Comparison of ENCODE assay signal across 9 cellular contexts in genomic region chr17:40304866-40305265, GRCh38. TPM values are rescaled to one million over a fixed set of nuclear protein-coding genes. Genes with fewer than 3 reads are reported as not detected.
A peak's percentile ranks its signal among the peaks of the same experiment; 100 is the strongest.
DNase-seq lines count a peak whose midpoint lies in the region; ATAC-seq, FAIRE-seq and TF ChIP-seq lines count a peak whose summit lies in the region.
"Not testable (repeated sequence)": the region's sequence is repeated elsewhere in the genome, so short reads cannot be mapped to it uniquely, and the experiment has no call there.
"Had no signal": no experiment of that assay in that cellular context is flagged by ENCODE, and none has a peak within 500 bp of the region (broad histone marks: within the 10 kb centered on the region; RNA-seq: fewer than 3 reads in every experiment).

No MANE protein-coding gene starts in this region.

- H2AFZ ChIP-seq in K562 (ENCODE audit: low read depth, low read length), result not testable (repeated sequence)

- not testable (repeated sequence) for ATAC-seq in K562, gastrocnemius medialis

- intact Hi-C loops in K562 (cut with micrococcal nuclease), result loop anchor here (5.0 to 10.0 kb wide), 2 partner anchors 37 to 230 kb away; no protein-coding TSS in a partner anchor
- intact Hi-C loops in left ventricle myocardium inferior (cut with micrococcal nuclease), result loop anchor here (5.0 kb wide), 1 partner anchor 47 kb away; no protein-coding TSS in a partner anchor
- intact Hi-C loops in gastrocnemius medialis (cut with DNase I; ENCODE audit: low total_unique reads), result loop anchor here (5.0 kb wide), 1 partner anchor 227 kb away; no protein-coding TSS in a partner anchor
- intact Hi-C loops in thyroid gland (cut with DNase I), result loop anchor here (10.0 kb wide), 1 partner anchor 110 kb away; the partner anchor contains the start of gene TOP2A

- BruUV-seq in K562 (replicated peaks; lab: Mats Ljungman, UMichigan), result not testable (repeated sequence)

- WGBS in K562 (ENCODE audit: insufficient coverage, low coverage, missing lambda C conversion rate), result 96% methylated on average over 5 of the region's 5 CpGs
- 94 to 95% methylated on average over 5 of the region's 5 CpGs for WGBS in thyroid gland, 2 donors

- CTCF ChIA-PET in K562 (lab: Yijun Ruan, JAX; ENCODE audit: low intra/inter-chr PET ratio), result interaction anchor here (1.4 kb wide), 1 partner anchor 17 kb away, joined by 3 read pairs; the partner anchor contains the start of gene CDC6

- not testable (repeated sequence) for TF ChIP-seq EP300 in K562 (IDR thresholded peaks at IDR 0.05; ENCODE audit: low read length)

- not testable (repeated sequence) for TF ChIP-seq POLR2A in K562 (conservative IDR thresholded peaks at IDR 0.05); gastrocnemius medialis (IDR thresholded peaks at IDR 0.05); thyroid gland (IDR thresholded peaks at IDR 0.05)

- H3K27ac Mint-ChIP-seq in HFFc6, result peak overlapping the region; percentile 73
- H3K27ac Mint-ChIP-seq in nephron, result peak overlapping the region in 2 of 3 experiments; percentile 78 to 87

- FAIRE-seq in K562 (lab: Jason Lieb, UNC), result not testable (repeated sequence)

- not testable (repeated sequence) for H3K9me3 ChIP-seq in SK-N-MC (ENCODE audit: low read depth, low read length); K562 (replicated peaks; ENCODE audit: control insufficient read depth, insufficient read depth, low read depth, low read length); left ventricle myocardium inferior (replicated peaks); gastrocnemius medialis; thyroid gland

- not testable (repeated sequence) for TF ChIP-seq CTCF in HFFc6 (IDR thresholded peaks at IDR 0.05); K562 (IDR thresholded peaks at IDR 0.05 in 2 of 3, conservative IDR thresholded peaks at IDR 0.05 in 1 of 3; ENCODE audit: insufficient read depth in 2 of 3, low read depth in 1 of 3, low read length in 3 of 3); left ventricle myocardium inferior (IDR thresholded peaks at IDR 0.05; ENCODE audit: borderline replicate concordance); nephron (IDR thresholded peaks at IDR 0.05; ENCODE audit: unreplicated experiment in 3 of 3); gastrocnemius medialis (IDR thresholded peaks at IDR 0.05 in 4 of 5, conservative IDR thresholded peaks at IDR 0.05 in 1 of 5); thyroid gland (IDR thresholded peaks at IDR 0.05)

- H3K27me3 ChIP-seq in K562 (ENCODE audit: control insufficient read depth in 2 of 2, insufficient read depth in 2 of 2, low read length in 2 of 2); left ventricle myocardium inferior (ENCODE audit: low read depth); gastrocnemius medialis; thyroid gland: not testable (repeated sequence)

- H3K4me1 ChIP-seq in K562 (replicated peaks in 1 of 2; ENCODE audit: control insufficient read depth in 2 of 2, insufficient read depth in 2 of 2, low read length in 2 of 2) (peaks cover 31 to 39% of the 10 kb centered on the region in 2 experiments), left ventricle myocardium inferior (peaks cover 66% of the 10 kb centered on the region), gastrocnemius medialis (peaks cover 41 to 53% of the 10 kb centered on the region in 2 donors), thyroid gland (peaks cover 27 to 61% of the 10 kb centered on the region in 2 donors)

- H3K36me3 ChIP-seq in SK-N-MC (ENCODE audit: insufficient read depth, low read length) (peaks cover 31% of the 10 kb centered on the region), K562 (ENCODE audit: control insufficient read depth, insufficient read depth, low read length) (peaks cover 50% of the 10 kb centered on the region)
- H3K36me3 ChIP-seq in left ventricle myocardium inferior, gastrocnemius medialis, thyroid gland: not testable (repeated sequence)

- TF ChIP-seq RAD21 in K562 (CRISPR knock-in tag; conservative IDR thresholded peaks at IDR 0.05 in 1 of 2, IDR thresholded peaks at IDR 0.05 in 1 of 2), result not testable (repeated sequence)

- H3K27ac ChIP-seq in SK-N-MC (peak overlapping the region; percentile 83), left ventricle myocardium inferior (replicated peaks) (peak overlapping the region; percentile 25), gastrocnemius medialis (peak overlapping the region in 3 of 4 donors; percentile 78 to 87 (median 82)), thyroid gland (peak overlapping the region; percentile 32 to 57 (median 40))
- H3K27ac ChIP-seq in K562 (ENCODE audit: extremely low read depth, low read depth, low read length), result not testable (repeated sequence)

- in situ Hi-C loops in K562 (cut with MboI), result loop anchor here (5.0 kb wide), 1 partner anchor 47 kb away; no protein-coding TSS in a partner anchor
- in situ Hi-C loops in gastrocnemius medialis (cut with MboI; ENCODE audit: low sequenced_read_pairs in 4 of 4), result loop anchor here (5.0 to 10.0 kb wide), 3 partner anchors 47 to 110 kb away; partner anchors contain the start of gene TOP2A (in 1 of the 4)

- H3K9me1 ChIP-seq in K562 (ENCODE audit: control insufficient read depth, insufficient read depth, low read length), result not testable (repeated sequence)

- H3K4me3 ChIP-seq in SK-N-MC; K562; left ventricle myocardium inferior; gastrocnemius medialis; thyroid gland (replicated peaks in 1 of 3): not testable (repeated sequence)

- 0 out of 2 replicates have a peak overlapping the region, but pooled peaks have one; percentile 50 for H3K4me3 Mint-ChIP-seq in HFFc6
- H3K4me3 Mint-ChIP-seq in nephron, result not testable (repeated sequence)

- POLR2A ChIA-PET in K562 (lab: Yijun Ruan, JAX), result interaction anchor here (0.6 to 2.0 kb wide), 4 partner anchors 15 to 39 kb away, joined by 3 to 7 read pairs (median 4); no protein-coding TSS in a partner anchor

- H3K4me2 ChIP-seq in K562 (ENCODE audit: insufficient read depth, low read length), result not testable (repeated sequence)

- not testable (repeated sequence) for H4K20me1 ChIP-seq in K562 (replicated peaks; ENCODE audit: control insufficient read depth, insufficient read depth, low read length)

- not testable (repeated sequence) for H3K36me3 Mint-ChIP-seq in HFFc6 (ENCODE audit: low read depth); nephron (ENCODE audit: low read depth)

- DNase-seq in HFFc6; SK-N-MC (ENCODE audit: low read depth, low spot score); K562 (ENCODE audit: extremely low read depth in 1 of 4, low spot score in 3 of 4); left ventricle myocardium inferior; gastrocnemius medialis; thyroid gland: not testable (repeated sequence)

- not testable (repeated sequence) for H3K27me3 Mint-ChIP-seq in HFFc6 (ENCODE audit: insufficient read depth); nephron (ENCODE audit: low read depth)

- not testable (repeated sequence) for H3K9me3 Mint-ChIP-seq in HFFc6, nephron

- H3K4me1 Mint-ChIP-seq in HFFc6 (ENCODE audit: low read depth) (peaks cover 33% of the 10 kb centered on the region), nephron (peaks cover 34% of the 10 kb centered on the region)

- not testable (repeated sequence) for H3K79me2 ChIP-seq in K562 (ENCODE audit: control insufficient read depth, insufficient read depth, low read length)

- H3K9ac ChIP-seq in SK-N-MC (ENCODE audit: insufficient read length); K562 (ENCODE audit: insufficient read depth in 1 of 2, low read depth in 2 of 2, low read length in 2 of 2): not testable (repeated sequence)

RNA-seq across cellular contexts. Expression of gene RARA, which starts 4.1 kb away (rescaled TPM):
- 10 to 100 TPM; 27.1 to 32.2 (median 28.8) TPM for total RNA-seq in HFFc6 (2021; fragmentation: NEBNext Ultra II Directional; extraction: Animal tissue kit (Norgen Biotek cat#: 25700))
- total RNA-seq in K562 (2011; cell fraction: chromatin; rRNA removed; ENCODE audit: low replicate concordance), result 7.6 and 15.2 TPM in 2 replicates
- total RNA-seq in K562 (2011; cell fraction: nucleolus; rRNA removed), result 9.7 and 10.0 TPM in 2 replicates
- total RNA-seq in K562 (2011; cell fraction: nucleoplasm; rRNA removed), result 5.5 and 6.0 TPM in 2 replicates
- 13.6 and 18.7 TPM in 2 replicates for total RNA-seq in K562 (2014; rRNA removed)
- 5.0 and 7.5 TPM in 2 replicates for total RNA-seq in K562 (2014; rRNA removed; fragmentation: Illumina TruSeq; extraction: Trizol)
- total RNA-seq in K562 (2015; rRNA removed; fragmentation: Illumina TruSeq; extraction: Trizol), result 7.9 and 8.3 TPM in 2 replicates
- total RNA-seq in K562 (2021), result 26.2 and 28.0 TPM in 2 replicates
- polyA plus RNA-seq in K562 (2011; rRNA removed), result 2.7 and 3.5 TPM in 2 replicates
- polyA plus RNA-seq in K562 (2011; cell fraction: cytosol; rRNA removed), result 1.4 and 4.5 TPM in 2 replicates
- 4.6 and 15.6 TPM in 2 replicates for polyA plus RNA-seq in K562 (2011; cell fraction: nucleus; rRNA removed)
- 16.2 and 25.9 TPM in 2 replicates for polyA plus RNA-seq in K562 (2012)
- 24.2 and 25.2 TPM in 2 replicates for polyA plus RNA-seq in K562 (2014; fragmentation: Illumina TruSeq; extraction: Trizol)
- under 1 TPM; 0.10 TPM for polyA plus RNA-seq in K562 (2014; fragmentation: Nextera tagmentation; extraction: Ambion mirVana)
- polyA plus RNA-seq in K562 (2014; rRNA removed), result 12.2 and 13.0 TPM in 2 replicates
- polyA minus RNA-seq in K562 (2011; rRNA and poly(A)+ RNA removed), result 2.8 and 4.2 TPM in 2 replicates
- 9.2 and 9.8 TPM in 2 replicates for polyA minus RNA-seq in K562 (2011; cell fraction: cytosol; rRNA and poly(A)+ RNA removed)
- 3.9 and 4.2 TPM in 2 replicates for polyA minus RNA-seq in K562 (2011; cell fraction: nucleus; rRNA and poly(A)+ RNA removed)
- 17.1 TPM for total RNA-seq in left ventricle myocardium inferior
- total RNA-seq in gastrocnemius medialis, result 10 to 100 TPM; 20.3 to 67.0 (median 48.4) TPM
- total RNA-seq in thyroid gland, result 10 to 100 TPM; 20.0 to 60.9 (median 35.2) TPM

RNA-seq across cellular contexts. Expression of gene CDC6, which starts 17.2 kb away (rescaled TPM):
- total RNA-seq in HFFc6 (2021; fragmentation: NEBNext Ultra II Directional; extraction: Animal tissue kit (Norgen Biotek cat#: 25700)), result 10 to 100 TPM; 16.9 to 36.0 (median 31.5) TPM
- total RNA-seq in K562 (2011; cell fraction: chromatin; rRNA removed; ENCODE audit: low replicate concordance), result 102 and 166 TPM in 2 replicates
- 52.6 and 55.5 TPM in 2 replicates for total RNA-seq in K562 (2011; cell fraction: nucleolus; rRNA removed)
- 82.0 and 95.0 TPM in 2 replicates for total RNA-seq in K562 (2011; cell fraction: nucleoplasm; rRNA removed)
- total RNA-seq in K562 (2014; rRNA removed) (67.4 and 78.9 TPM in 2 replicates), K562 (2014; rRNA removed; fragmentation: Illumina TruSeq; extraction: Trizol) (119 and 133 TPM in 2 replicates), K562 (2015; rRNA removed; fragmentation: Illumina TruSeq; extraction: Trizol) (110 and 112 TPM in 2 replicates), K562 (2021) (121 and 126 TPM in 2 replicates), left ventricle myocardium inferior (0.55 TPM), gastrocnemius medialis (under 1 TPM in 3 of 4 donors, not detected in 1; 0.27 to 0.75 (median 0.66) TPM), thyroid gland (1 to 10 TPM in 1 of 4 donors, under 1 TPM in 3; 0.63 to 5.2 (median 0.79) TPM)
- polyA plus RNA-seq in K562 (2011; rRNA removed) (63.3 and 106 TPM in 2 replicates), K562 (2014; fragmentation: Illumina TruSeq; extraction: Trizol) (141 and 150 TPM in 2 replicates), K562 (2014; fragmentation: Nextera tagmentation; extraction: Ambion mirVana) (10 to 100 TPM; 29.6 to 55.0 TPM), K562 (2014; rRNA removed) (70.5 and 73.4 TPM in 2 replicates)
- polyA plus RNA-seq in K562 (2011; cell fraction: cytosol; rRNA removed), result 26.5 and 34.3 TPM in 2 replicates
- polyA plus RNA-seq in K562 (2011; cell fraction: nucleus; rRNA removed), result 33.5 and 41.3 TPM in 2 replicates
- polyA plus RNA-seq in K562 (2012), result 67.6 and 73.5 TPM in 2 replicates
- polyA minus RNA-seq in K562 (2011; rRNA and poly(A)+ RNA removed), result 64.2 and 81.5 TPM in 2 replicates
- 15.9 and 41.5 TPM in 2 replicates for polyA minus RNA-seq in K562 (2011; cell fraction: cytosol; rRNA and poly(A)+ RNA removed)
- 28.5 and 39.0 TPM in 2 replicates for polyA minus RNA-seq in K562 (2011; cell fraction: nucleus; rRNA and poly(A)+ RNA removed)

RNA-seq across cellular contexts. Expression of gene GJD3, which starts 59.7 kb away (rescaled TPM):
- total RNA-seq in HFFc6 (2021; fragmentation: NEBNext Ultra II Directional; extraction: Animal tissue kit (Norgen Biotek cat#: 25700)), result 1 to 10 TPM in 2 of 6 experiments, under 1 TPM in 4; 0.36 to 1.4 (median 0.81) TPM
- not detected in 2 replicates for total RNA-seq in K562 (2011; cell fraction: chromatin; rRNA removed; ENCODE audit: low replicate concordance)
- total RNA-seq in K562 (2011; cell fraction: nucleolus; rRNA removed), result 0.50 and 0.66 TPM in 2 replicates
- not detected in 2 replicates for total RNA-seq in K562 (2011; cell fraction: nucleoplasm; rRNA removed)
- total RNA-seq in K562 (2014; rRNA removed), result not detected in 2 replicates
- total RNA-seq in K562 (2014; rRNA removed; fragmentation: Illumina TruSeq; extraction: Trizol), result not detected in 2 replicates
- not detected in 2 replicates for total RNA-seq in K562 (2015; rRNA removed; fragmentation: Illumina TruSeq; extraction: Trizol)
- total RNA-seq in K562 (2021), result 0.38 TPM in 1 of 2 replicates, not detected in the other
- polyA plus RNA-seq in K562 (2011; rRNA removed), result not detected in 2 replicates
- polyA plus RNA-seq in K562 (2011; cell fraction: cytosol; rRNA removed), result 0.24 TPM in 1 of 2 replicates, not detected in the other
- polyA plus RNA-seq in K562 (2011; cell fraction: nucleus; rRNA removed), result not detected in 2 replicates
- 0.46 and 2.9 TPM in 2 replicates for polyA plus RNA-seq in K562 (2012)
- not detected in 2 replicates for polyA plus RNA-seq in K562 (2014; fragmentation: Illumina TruSeq; extraction: Trizol)
- polyA plus RNA-seq in K562 (2014; fragmentation: Nextera tagmentation; extraction: Ambion mirVana), result not detected
- polyA plus RNA-seq in K562 (2014; rRNA removed), result 0.17 TPM in 1 of 2 replicates, not detected in the other
- polyA minus RNA-seq in K562 (2011; rRNA and poly(A)+ RNA removed), result not detected in 2 replicates
- polyA minus RNA-seq in K562 (2011; cell fraction: cytosol; rRNA and poly(A)+ RNA removed), result not detected in 2 replicates
- 1.2 TPM in 1 of 2 replicates, not detected in the other for polyA minus RNA-seq in K562 (2011; cell fraction: nucleus; rRNA and poly(A)+ RNA removed)
- total RNA-seq in left ventricle myocardium inferior, result 0.88 TPM
- total RNA-seq in gastrocnemius medialis, result 1 to 10 TPM in 1 of 4 donors, under 1 TPM in 1, not detected in 2; 0.98 to 1.2 TPM
- 1 to 10 TPM; 1.6 to 3.4 (median 1.7) TPM for total RNA-seq in thyroid gland
- total RNA-seq: CD4-positive, alpha-beta memory T cell; RPMI7951 had no signal
- polyA plus RNA-seq: CD4-positive, alpha-beta memory T cell had no signal
